ENCODE assay signal across 14 cellular contexts in the genomic region with DNA sequence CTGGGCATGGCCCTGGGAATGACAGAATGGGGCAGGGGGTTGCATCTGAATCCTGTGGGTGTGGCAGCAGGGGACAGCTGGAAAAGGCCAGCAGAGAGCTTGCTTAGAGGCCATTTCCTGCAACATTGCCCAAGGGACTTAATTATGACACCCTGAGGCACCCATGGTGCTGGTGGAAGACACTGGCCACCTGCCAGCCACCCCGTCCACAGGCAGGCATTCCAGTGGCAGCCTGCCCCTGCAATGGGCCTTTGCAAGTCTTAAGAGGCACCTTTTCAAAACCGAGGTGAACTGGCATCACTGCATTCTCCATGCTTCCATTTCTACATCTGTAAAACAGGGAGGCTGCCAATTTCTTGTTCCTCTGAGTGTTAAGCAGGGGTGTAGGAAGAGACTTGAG. TPM values are rescaled to one million over a fixed set of nuclear protein-coding genes. Genes with fewer than 3 reads are reported as not detected.
DNase-seq lines count a peak whose midpoint lies in the region; ATAC-seq and TF ChIP-seq lines count a peak whose summit lies in the region.
"Had no signal": no experiment of that assay in that cellular context is flagged by ENCODE, and none has a peak within 500 bp of the region (broad histone marks: within the 10 kb centered on the region; RNA-seq: fewer than 3 reads in every experiment).

No MANE protein-coding gene starts in this region.

- no peaks in the 10 kb centered on the region for H3K9me3 ChIP-seq in CD8-positive, alpha-beta memory T cell (ENCODE audit: low read length)
- no peaks in the 10 kb centered on the region for H3K9me3 ChIP-seq in ascending aorta
- H3K9me3 ChIP-seq: A549 had no signal

- H3K27ac Mint-ChIP-seq in CD8-positive, alpha-beta memory T cell: peak overlapping the region; percentile 64 to 84 (median 78)

- no peak overlapping the region for H3K27ac ChIP-seq in CD8-positive, alpha-beta memory T cell (ENCODE audit: low read depth, low read length)
- H3K27ac ChIP-seq in ascending aorta: peak overlapping the region; percentile 80 to 89

- H3K9me3 Mint-ChIP-seq in CD8-positive, alpha-beta memory T cell: no peaks in the 10 kb centered on the region
- H3K9me3 Mint-ChIP-seq: activated naive CD4-positive, alpha-beta T cell treated with anti-CD3 and anti-CD28 coated beads, Interleukin-2, amount 50 U/mL, for 72 hours had no signal

- DNase-seq in NCI-H2029 (lab: John Stamatoyannopoulos, UW) (peak; percentile 25), NCI-H2029 treated with DMSO at 0.1 percent for 48 hours (lab: John Stamatoyannopoulos, UW) (no peak), ascending aorta (ENCODE audit: low spot score in 2 of 2) (no peak), renal cortical epithelial cell (ENCODE audit: low read depth) (peak; percentile 6), A172 (ENCODE audit: low spot score) (no peak), NCI-H1694 (lab: John Stamatoyannopoulos, UW) (no peak)
- no peak for DNase-seq in CD8-positive, alpha-beta memory T cell
- DNase-seq: activated CD4-positive, CD25-positive, alpha-beta regulatory T cell treated with anti-CD3 and anti-CD28 coated beads, Interleukin-2, amount 50 U/mL, for 72 hours; IMR-90; left colon; MV-4-11 had no signal

- CTCF ChIA-PET in CD8-positive, alpha-beta memory T cell (lab: Charles Lee): interaction anchor here (0.8 to 1.1 kb wide), 3 partner anchors 14 to 27 kb away, joined by 3 to 7 read pairs (median 3); no protein-coding TSS in a partner anchor

- H3K27me3 ChIP-seq in CD8-positive, alpha-beta memory T cell (ENCODE audit: insufficient read depth, low read length, poor library complexity, severe bottlenecking): no peaks in the 10 kb centered on the region
- H3K27me3 ChIP-seq in ascending aorta: no peaks in the 10 kb centered on the region

- POLR2A ChIA-PET in CD8-positive, alpha-beta memory T cell (lab: Charles Lee): interaction anchor here (1.5 kb wide), 1 partner anchor 27 kb away, joined by 3 read pairs; no protein-coding TSS in a partner anchor

- peaks cover 0 to 61% (median 5%) of the 10 kb centered on the region in 3 donors for H3K36me3 Mint-ChIP-seq in CD8-positive, alpha-beta memory T cell

- H3K27me3 Mint-ChIP-seq in CD8-positive, alpha-beta memory T cell: peaks cover 0 to 3% of the 10 kb centered on the region in 2 donors

- H3K4me3 ChIP-seq in CD8-positive, alpha-beta memory T cell (ENCODE audit: low read length): no peak overlapping the region
- no peak overlapping the region for H3K4me3 ChIP-seq in ascending aorta
- H3K4me3 ChIP-seq: A549 had no signal

- no peak for TF ChIP-seq CTCF in ascending aorta (IDR thresholded peaks at IDR 0.05)

- H3K4me1 ChIP-seq in CD8-positive, alpha-beta memory T cell (ENCODE audit: insufficient read depth, low read length): peaks cover 47% of the 10 kb centered on the region
- H3K4me1 ChIP-seq in ascending aorta: peaks cover 21 to 59% of the 10 kb centered on the region in 2 donors

- peak overlapping the region in 5 of 7 donors; percentile 19 to 69 (median 24) for H3K4me3 Mint-ChIP-seq in CD8-positive, alpha-beta memory T cell

- H3K36me3 ChIP-seq in CD8-positive, alpha-beta memory T cell (ENCODE audit: insufficient read depth, low read length): peaks cover 20% of the 10 kb centered on the region
- peaks cover 5 to 6% of the 10 kb centered on the region in 2 donors for H3K36me3 ChIP-seq in ascending aorta

- no peak for ATAC-seq in HG02759 (IDR thresholded peaks at IDR 0.05; ENCODE audit: unreplicated experiment)
- ATAC-seq: A549; activated naive CD4-positive, alpha-beta T cell treated with anti-CD3 and anti-CD28 coated beads, Interleukin-2, amount 50 U/mL, for 72 hours; left colon had no signal

- intact Hi-C loops in ascending aorta (cut with DNase I): loop anchor here (5.0 kb wide), 1 partner anchor 48 kb away; no protein-coding TSS in a partner anchor

- H3K4me1 Mint-ChIP-seq in CD8-positive, alpha-beta memory T cell: peaks cover 53 to 81% (median 56%) of the 10 kb centered on the region in 3 donors

RNA-seq across cellular contexts. Expression of gene SUSD2, which starts 21.6 kb away (rescaled TPM):
- total RNA-seq in CD8-positive, alpha-beta memory T cell: under 1 TPM; 0.31 to 0.48 TPM
- polyA plus RNA-seq in CD8-positive, alpha-beta memory T cell: not detected
- total RNA-seq in ascending aorta: 51.0 TPM
- 0.10 TPM in 1 of 2 replicates, not detected in the other for total RNA-seq in renal cortical epithelial cell
- total RNA-seq in A172 (2014; rRNA removed; shearing (Covaris generic)): 1.1 and 2.6 TPM in 2 replicates

Comparison
In these comparisons a context has a peak if more than half of its experiments do, and no peak if none do; other contexts are left out.
1. DNase-seq: peak in NCI-H2029 (single experiment) and renal cortical epithelial cell (single experiment); none in NCI-H2029 treated with DMSO at 0.1 percent for 48 hours (single experiment), CD8-positive, alpha-beta memory T cell (0 of 5), ascending aorta (0 of 2), A172 (single experiment) and NCI-H1694 (single experiment).
2. RNA of gene SUSD2, which starts 21.6 kb away (total RNA-seq): 51.0 TPM in ascending aorta (single experiment); 1.1 to 2.6 TPM in A172, 0.31 to 0.48 TPM in CD8-positive, alpha-beta memory T cell and 0.10 TPM in renal cortical epithelial cell; every median in the first group is over 10 times any median in the second.